ENCODE assay signal across 12 cellular contexts in the genomic region with DNA sequence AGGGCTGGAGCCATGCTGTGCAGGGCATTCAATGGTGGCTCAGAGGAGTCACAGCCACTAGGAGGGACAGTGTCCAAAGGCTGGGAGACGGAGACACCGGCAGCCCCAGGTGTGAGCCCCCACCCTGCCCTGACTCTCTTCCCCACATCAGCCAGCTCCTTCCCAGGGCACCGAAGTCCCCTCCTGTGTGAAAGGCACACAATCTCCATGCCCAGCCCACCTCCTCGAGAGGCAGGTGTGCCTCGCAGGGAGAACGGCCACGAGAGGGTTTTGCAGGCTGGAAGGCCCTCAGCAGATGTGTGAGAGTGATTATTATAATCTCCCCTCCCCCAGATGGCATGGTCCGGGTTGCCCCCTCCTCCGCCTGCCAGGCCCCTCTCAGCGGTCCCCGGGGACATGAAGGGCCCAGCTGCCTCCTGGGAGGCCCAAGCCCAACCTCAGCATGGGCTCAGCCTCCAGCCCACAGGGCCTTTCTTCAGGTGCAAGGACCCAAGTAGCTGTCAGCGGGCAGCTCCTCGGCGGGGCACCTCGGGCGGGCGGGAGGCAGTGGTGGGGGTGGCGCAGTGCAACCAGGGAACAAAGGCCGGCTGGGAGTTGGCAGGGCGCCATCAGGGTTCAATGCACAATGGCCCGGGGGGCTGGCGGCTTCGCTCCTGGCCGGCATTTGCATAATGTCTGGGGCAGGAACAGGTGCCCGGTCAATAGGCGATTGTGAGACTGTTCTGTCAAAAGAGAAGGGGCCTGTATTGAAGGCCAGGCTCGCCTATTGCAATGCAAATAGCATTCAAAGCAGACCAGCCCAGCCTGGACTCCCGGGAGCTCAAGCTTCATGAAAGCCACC.
A peak's percentile ranks its signal among the peaks of the same experiment; 100 is the strongest.
DNase-seq lines count a peak whose midpoint lies in the region; ATAC-seq and TF ChIP-seq lines count a peak whose summit lies in the region.
"Had no signal": no experiment of that assay in that cellular context is flagged by ENCODE, and none has a peak within 500 bp of the region (broad histone marks: within the 10 kb centered on the region; RNA-seq: fewer than 3 reads in every experiment).

No MANE protein-coding gene starts in this region.

- peaks cover 7% of the 10 kb centered on the region for H4K20me1 ChIP-seq in neural progenitor cell (ENCODE audit: low read depth)

- peaks cover 19% of the 10 kb centered on the region for H3K27me3 Mint-ChIP-seq in neural progenitor cell (ENCODE audit: insufficient read depth, low read depth)

- no peaks in the 10 kb centered on the region for H3K9me3 ChIP-seq in neural progenitor cell (ENCODE audit: low read depth)
- H3K9me3 ChIP-seq: ascending aorta had no signal

- H3K36me3 ChIP-seq in neural progenitor cell: no peaks in the 10 kb centered on the region
- H3K36me3 ChIP-seq: ascending aorta had no signal

- no peaks in the 10 kb centered on the region for H3K36me3 Mint-ChIP-seq in neural progenitor cell
- H3K36me3 Mint-ChIP-seq: CD4-positive, alpha-beta memory T cell had no signal

- H3K4me3 Mint-ChIP-seq in neural progenitor cell: no peak overlapping the region
- H3K4me3 Mint-ChIP-seq: CD4-positive, alpha-beta memory T cell had no signal

- peak overlapping the region; percentile 73 for H3K4me2 ChIP-seq in neural progenitor cell

- H3K9me3 Mint-ChIP-seq in neural progenitor cell: no peaks in the 10 kb centered on the region

- H2AFZ ChIP-seq in neural progenitor cell (replicated peaks): no peak overlapping the region

- peaks cover 43% of the 10 kb centered on the region for H3F3A ChIP-seq in neural progenitor cell (ENCODE audit: low read depth)

- peaks cover 67% of the 10 kb centered on the region for H3K4me1 Mint-ChIP-seq in neural progenitor cell
- H3K4me1 Mint-ChIP-seq: CD4-positive, alpha-beta memory T cell had no signal

- peak; percentile 32 for DNase-seq in G401 (ENCODE audit: low spot score)
- peak; percentile 90 for DNase-seq in NCI-H345 (lab: John Stamatoyannopoulos, UW)
- peak; percentile 11 for DNase-seq in dermis blood vessel endothelial cell
- peak; percentile 93 for DNase-seq in neural progenitor cell (ENCODE audit: low spot score)
- DNase-seq in NCI-H2029 (lab: John Stamatoyannopoulos, UW): no peak
- DNase-seq in HuH-7 (ENCODE audit: low spot score): no peak
- no peak for DNase-seq in HPDE6-E6E7 (ENCODE audit: extremely low spot score)
- DNase-seq: activated CD4-positive, alpha-beta T cell treated with anti-CD3 and anti-CD28 coated beads, Interleukin-2, amount 50 U/mL, for 1 hour; CD4-positive, alpha-beta memory T cell; RPMI8226 had no signal

- no peak for ATAC-seq in HG03565 (IDR thresholded peaks at IDR 0.05; ENCODE audit: unreplicated experiment)

- no peak for TF ChIP-seq CTCF in neural progenitor cell (IDR thresholded peaks at IDR 0.05)

- peaks cover 57% of the 10 kb centered on the region for H3K27me3 ChIP-seq in neural progenitor cell
- H3K27me3 ChIP-seq: ascending aorta had no signal

- H3K4me3 ChIP-seq in neural progenitor cell: peak overlapping the region; percentile 19
- H3K4me3 ChIP-seq: ascending aorta had no signal

- no peak overlapping the region for H3K9ac ChIP-seq in neural progenitor cell

- H3K79me2 ChIP-seq in neural progenitor cell (ENCODE audit: low read depth): no peaks in the 10 kb centered on the region

- no peak overlapping the region for H3K27ac ChIP-seq in neural progenitor cell
- H3K27ac ChIP-seq: ascending aorta had no signal

- in situ Hi-C loops in G401 (cut with HindIII; ENCODE audit: low sequenced_read_pairs): no loop called here

- no peak overlapping the region for H3K27ac Mint-ChIP-seq in neural progenitor cell
- H3K27ac Mint-ChIP-seq: CD4-positive, alpha-beta memory T cell had no signal

- peaks cover 49% of the 10 kb centered on the region for H3K4me1 ChIP-seq in neural progenitor cell
- H3K4me1 ChIP-seq: ascending aorta had no signal

Comparison
In these comparisons a context has a peak if more than half of its experiments do, and no peak if none do; other contexts are left out.
1. DNase-seq: peak in G401 (single experiment), NCI-H345 (single experiment), dermis blood vessel endothelial cell (single experiment) and neural progenitor cell (single experiment); none in NCI-H2029 (single experiment), HuH-7 (single experiment) and HPDE6-E6E7 (single experiment).